In genomic region chr15:90064931-90065681, GRCh38 we compare ENCODE assay signal across 12 cellular contexts. TPM values are rescaled to one million over a fixed set of nuclear protein-coding genes. Genes with fewer than 3 reads are reported as not detected.
DNase-seq lines count a peak whose midpoint lies in the region; ATAC-seq and TF ChIP-seq lines count a peak whose summit lies in the region.
"Had no signal": no experiment of that assay in that cellular context is flagged by ENCODE, and none has a peak within 500 bp of the region (broad histone marks: within the 10 kb centered on the region; RNA-seq: fewer than 3 reads in every experiment).

No MANE protein-coding gene starts in this region.

- peaks cover 3% of the 10 kb centered on the region for H3K36me3 Mint-ChIP-seq in type B pancreatic cell

- H2BK5ac ChIP-seq in mesendoderm (ENCODE audit: low read length): no peak overlapping the region

- H2BK120ac ChIP-seq in mesendoderm (ENCODE audit: low read depth, low read length): no peak overlapping the region

- peak overlapping the region; percentile 67 for H3K23ac ChIP-seq in mesendoderm (ENCODE audit: low read length)

- no peak overlapping the region for H3K27ac Mint-ChIP-seq in type B pancreatic cell

- H3K56ac ChIP-seq in mesendoderm (ENCODE audit: low read length): peak overlapping the region; percentile 83

- ATAC-seq in GM18520 (IDR thresholded peaks at IDR 0.05; ENCODE audit: unreplicated experiment): no peak

- H3K18ac ChIP-seq in mesendoderm (ENCODE audit: low read length): peak overlapping the region; percentile 25

- peaks cover 25% of the 10 kb centered on the region for H3K36me3 ChIP-seq in NT2/D1 (ENCODE audit: insufficient read depth, insufficient read length, low read length)
- H3K36me3 ChIP-seq in duodenal mucosa (ENCODE audit: control insufficient read depth in 1 of 2, insufficient read depth in 2 of 2, low read length in 2 of 2): peaks cover 8 to 24% of the 10 kb centered on the region in 2 donors
- H3K36me3 ChIP-seq in mesendoderm (ENCODE audit: control insufficient read depth, insufficient read depth, low read length): peaks cover 5% of the 10 kb centered on the region
- H3K36me3 ChIP-seq in thymus (ENCODE audit: control insufficient read depth, insufficient read depth): peaks cover 21% of the 10 kb centered on the region

- no peak overlapping the region for H3K4me3 Mint-ChIP-seq in type B pancreatic cell
- H3K4me3 Mint-ChIP-seq: central memory CD8-positive, alpha-beta T cell had no signal

- no peaks in the 10 kb centered on the region for H3K27me3 Mint-ChIP-seq in type B pancreatic cell
- H3K27me3 Mint-ChIP-seq: central memory CD8-positive, alpha-beta T cell had no signal

- H3K27me3 ChIP-seq in NT2/D1 (ENCODE audit: insufficient read depth, insufficient read length): no peaks in the 10 kb centered on the region
- H3K27me3 ChIP-seq in duodenal mucosa (ENCODE audit: control insufficient read depth in 1 of 2, insufficient read depth in 2 of 2, low read length in 2 of 2): no peaks in the 10 kb centered on the region
- no peaks in the 10 kb centered on the region for H3K27me3 ChIP-seq in mesendoderm (ENCODE audit: insufficient read depth, low read length, poor library complexity)
- no peaks in the 10 kb centered on the region for H3K27me3 ChIP-seq in thymus (ENCODE audit: control insufficient read depth, insufficient read depth)
- H3K27me3 ChIP-seq: MG63 had no signal

- no peak for TF ChIP-seq CTCF in type B pancreatic cell (conservative IDR thresholded peaks at IDR 0.05)

- H3K9ac ChIP-seq in NT2/D1 (ENCODE audit: insufficient read length, low read depth): peak overlapping the region; percentile 6
- H3K9ac ChIP-seq in duodenal mucosa (ENCODE audit: low read depth in 1 of 2, low read length in 2 of 2): no peak overlapping the region
- peak overlapping the region; percentile 50 for H3K9ac ChIP-seq in mesendoderm (ENCODE audit: low read length)

- H4K5ac ChIP-seq in mesendoderm (ENCODE audit: low read length): no peak overlapping the region

- H3K9me3 Mint-ChIP-seq in type B pancreatic cell: no peaks in the 10 kb centered on the region
- H3K9me3 Mint-ChIP-seq: central memory CD8-positive, alpha-beta T cell had no signal

- H3K4me3 ChIP-seq in NT2/D1 (ENCODE audit: insufficient read length, low read depth) (no peak overlapping the region), duodenal mucosa (ENCODE audit: low read depth in 1 of 2, low read length in 2 of 2) (peak overlapping the region in 1 of 2 donors; percentile 12), mesendoderm (ENCODE audit: low read length) (no peak overlapping the region), thymus (ENCODE audit: low read length) (no peak overlapping the region)
- H3K4me3 ChIP-seq: MG63 had no signal

- peaks cover 32% of the 10 kb centered on the region for H3K4me1 Mint-ChIP-seq in type B pancreatic cell (ENCODE audit: unreplicated experiment)

- H4K8ac ChIP-seq in mesendoderm (ENCODE audit: low read depth, low read length): no peak overlapping the region

- no peak overlapping the region for H2AK5ac ChIP-seq in mesendoderm (ENCODE audit: low read length)

- no peak overlapping the region for H2BK15ac ChIP-seq in mesendoderm (replicated peaks; ENCODE audit: low read depth)

- peaks cover 25% of the 10 kb centered on the region for H3K4me1 ChIP-seq in NT2/D1 (ENCODE audit: insufficient read depth, insufficient read length)
- H3K4me1 ChIP-seq in duodenal mucosa (ENCODE audit: control insufficient read depth in 1 of 2, insufficient read depth in 2 of 2, low read length in 2 of 2): peaks cover 36 to 44% of the 10 kb centered on the region in 2 donors
- H3K4me1 ChIP-seq in mesendoderm (ENCODE audit: control insufficient read depth, low read depth, low read length): peaks cover 23% of the 10 kb centered on the region
- H3K4me1 ChIP-seq in thymus (ENCODE audit: control insufficient read depth, insufficient read depth, low read length): peaks cover 7% of the 10 kb centered on the region

- DNase-seq in NT2/D1 (ENCODE audit: low read depth, low spot score) (no peak), mesendoderm (peak; percentile 65), type B pancreatic cell (ENCODE audit: extremely low spot score, unreplicated experiment) (no peak), NCI-H1436 (lab: John Stamatoyannopoulos, UW) (no peak), ecto neural progenitor cell (ENCODE audit: low spot score) (no peak)
- DNase-seq: activated CD8-positive, alpha-beta memory T cell treated with anti-CD3 and anti-CD28 coated beads for 24 hours; MG63; stimulated activated CD4-positive, alpha-beta T cell treated with anti-CD3 and anti-CD28 coated beads, Interleukin-12 subunit alpha, Interleukin-12 subunit beta, amount 100 ng/mL, for 4 hours had no signal

- H3K9me3 ChIP-seq in NT2/D1 (ENCODE audit: insufficient read depth, low read length): no peaks in the 10 kb centered on the region
- H3K9me3 ChIP-seq in duodenal mucosa (ENCODE audit: control insufficient read depth in 1 of 2, low read length in 2 of 2): no peaks in the 10 kb centered on the region
- H3K9me3 ChIP-seq in thymus (ENCODE audit: control insufficient read depth): no peaks in the 10 kb centered on the region
- H3K9me3 ChIP-seq: MG63 had no signal

- H3K27ac ChIP-seq in duodenal mucosa (ENCODE audit: low read depth, low read length): peak overlapping the region; percentile 64
- H3K27ac ChIP-seq in mesendoderm (ENCODE audit: low read depth, low read length): peak overlapping the region; percentile 7
- H3K27ac ChIP-seq in thymus (ENCODE audit: low read depth): peak overlapping the region; percentile 43

- peak overlapping the region; percentile 1 for H3K4ac ChIP-seq in mesendoderm (ENCODE audit: low read depth, low read length)

- no peak overlapping the region for H3K4me2 ChIP-seq in mesendoderm (ENCODE audit: low read length)

- H3K79me1 ChIP-seq in mesendoderm (ENCODE audit: low read length): peaks cover 16% of the 10 kb centered on the region

- peaks cover 6% of the 10 kb centered on the region for H3K79me2 ChIP-seq in mesendoderm (ENCODE audit: control insufficient read depth, insufficient read depth, low read length)

- no CpG with 5 or more reads among the region's 30 CpGs for WGBS in mesendoderm (ENCODE audit: extremely low coverage, insufficient coverage, low lambda C conversion rate)
- 57% methylated on average over 30 of the region's 30 CpGs for WGBS in thymus

RNA-seq across cellular contexts. Expression of gene IDH2, which starts 37.2 kb away (rescaled TPM):
- 18.1 TPM for polyA plus RNA-seq in mesendoderm (2013, experiment 1 of 2)
- polyA plus RNA-seq in mesendoderm (2013, experiment 2 of 2): 18.5 TPM
- 68.7 TPM for polyA plus RNA-seq in thymus
- 225 and 247 TPM in 2 replicates for total RNA-seq in type B pancreatic cell (ENCODE audit: low replicate concordance)

Comparison
In these comparisons a context has a peak if more than half of its experiments do, and no peak if none do; other contexts are left out.
1. H3K9ac ChIP-seq: peak in NT2/D1 (single experiment) and mesendoderm (single experiment); none in duodenal mucosa (0 of 2).
2. H3K27ac ChIP-seq: peak in every context shown above with its lines; median percentile 64 in duodenal mucosa; 43 in thymus; 7 in mesendoderm.